19 cellular contexts compared by ENCODE assay signal in genomic region chr18:36126668-36127067, GRCh38. TPM values are rescaled to one million over a fixed set of nuclear protein-coding genes. Genes with fewer than 3 reads are reported as not detected.
DNase-seq lines count a peak whose midpoint lies in the region; ATAC-seq and TF ChIP-seq lines count a peak whose summit lies in the region.
"Had no signal": no experiment of that assay in that cellular context is flagged by ENCODE, and none has a peak within 500 bp of the region (broad histone marks: within the 10 kb centered on the region; RNA-seq: fewer than 3 reads in every experiment).

No MANE protein-coding gene starts in this region.

- H3K4me3 Mint-ChIP-seq in activated naive CD8-positive, alpha-beta T cell, result peak overlapping the region; percentile 54
- no peak overlapping the region for H3K4me3 Mint-ChIP-seq in activated naive CD8-positive, alpha-beta T cell treated with anti-CD3 and anti-CD28 coated beads for 36 hours
- H3K4me3 Mint-ChIP-seq in T-cell (peak overlapping the region in 2 of 3 donors; percentile 16 to 34), neural progenitor cell (peak overlapping the region; percentile 67)
- H3K4me3 Mint-ChIP-seq: stimulated activated memory B cell treated with anti-CD40 and anti-IgM and Interleukin-4, amounts not matched to agents 10 μg/mL and 1 μg/mL and 100 μg/mL, for 72 hours had no signal

- H3K9ac ChIP-seq in neural progenitor cell, result no peak overlapping the region
- H3K9ac ChIP-seq: GM23248 had no signal

- H3K9me3 ChIP-seq in neural progenitor cell (ENCODE audit: low read depth), result no peaks in the 10 kb centered on the region

- H2AFZ ChIP-seq in neural progenitor cell (replicated peaks), result no peak overlapping the region
- H2AFZ ChIP-seq: GM23248 had no signal

- no peak for DNase-seq in activated naive CD8-positive, alpha-beta T cell treated with anti-CD3 and anti-CD28 coated beads for 36 hours
- no peak for DNase-seq in T-cell
- DNase-seq in neural progenitor cell (ENCODE audit: low spot score), result no peak
- no peak for DNase-seq in cerebellar cortex (ENCODE audit: low spot score)
- no peak for DNase-seq in HEK293T (ENCODE audit: extremely low spot score)
- DNase-seq: amygdala; dermis blood vessel endothelial cell; DMS53; GM23248; naive thymus-derived CD8-positive, alpha-beta T cell; NCI-H146; NCI-H2171; NCI-H524 treated with DMSO at 0.1 percent for 48 hours had no signal

- no peaks in the 10 kb centered on the region for H3K9me3 Mint-ChIP-seq in activated naive CD8-positive, alpha-beta T cell (ENCODE audit: low read depth)
- no peaks in the 10 kb centered on the region for H3K9me3 Mint-ChIP-seq in activated naive CD8-positive, alpha-beta T cell treated with anti-CD3 and anti-CD28 coated beads for 36 hours
- no peaks in the 10 kb centered on the region for H3K9me3 Mint-ChIP-seq in T-cell
- no peaks in the 10 kb centered on the region for H3K9me3 Mint-ChIP-seq in neural progenitor cell
- H3K9me3 Mint-ChIP-seq: naive thymus-derived CD8-positive, alpha-beta T cell; stimulated activated memory B cell treated with anti-CD40 and anti-IgM and Interleukin-4, amounts not matched to agents 10 μg/mL and 1 μg/mL and 100 μg/mL, for 72 hours had no signal

- POLR2A ChIA-PET in T-cell (lab: Charles Lee), result no interaction called here
- POLR2A ChIA-PET in HEK293T (lab: Yijun Ruan, JAX), result no interaction called here

- no peak for TF ChIP-seq CTCF in neural progenitor cell (IDR thresholded peaks at IDR 0.05)

- no peak overlapping the region for H3K27ac Mint-ChIP-seq in activated naive CD8-positive, alpha-beta T cell
- H3K27ac Mint-ChIP-seq in activated naive CD8-positive, alpha-beta T cell treated with anti-CD3 and anti-CD28 coated beads for 36 hours, result no peak overlapping the region
- no peak overlapping the region for H3K27ac Mint-ChIP-seq in T-cell
- no peak overlapping the region for H3K27ac Mint-ChIP-seq in neural progenitor cell
- H3K27ac Mint-ChIP-seq: progenitor cell of endocrine pancreas; stimulated activated memory B cell treated with anti-CD40 and anti-IgM and Interleukin-4, amounts not matched to agents 10 μg/mL and 1 μg/mL and 100 μg/mL, for 72 hours had no signal

- H3K36me3 Mint-ChIP-seq in activated naive CD8-positive, alpha-beta T cell, result peaks cover 11% of the 10 kb centered on the region
- H3K36me3 Mint-ChIP-seq in activated naive CD8-positive, alpha-beta T cell treated with anti-CD3 and anti-CD28 coated beads for 36 hours, result peaks cover 34% of the 10 kb centered on the region
- H3K36me3 Mint-ChIP-seq in T-cell (peaks cover 17% of the 10 kb centered on the region), neural progenitor cell (peaks cover 16% of the 10 kb centered on the region)

- H3K27me3 ChIP-seq in neural progenitor cell, result no peaks in the 10 kb centered on the region
- H3K27me3 ChIP-seq: cardiac muscle cell had no signal

- H3K4me1 ChIP-seq in neural progenitor cell, result peaks cover 5% of the 10 kb centered on the region

- H3K27me3 Mint-ChIP-seq in activated naive CD8-positive, alpha-beta T cell, result no peaks in the 10 kb centered on the region
- H3K27me3 Mint-ChIP-seq in activated naive CD8-positive, alpha-beta T cell treated with anti-CD3 and anti-CD28 coated beads for 36 hours, result no peaks in the 10 kb centered on the region
- H3K27me3 Mint-ChIP-seq in T-cell (no peaks in the 10 kb centered on the region), neural progenitor cell (ENCODE audit: insufficient read depth, low read depth) (peaks cover 2% of the 10 kb centered on the region)
- H3K27me3 Mint-ChIP-seq: naive thymus-derived CD8-positive, alpha-beta T cell; progenitor cell of endocrine pancreas; stimulated activated memory B cell treated with anti-CD40 and anti-IgM and Interleukin-4, amounts not matched to agents 10 μg/mL and 1 μg/mL and 100 μg/mL, for 72 hours had no signal

- peaks cover 52% of the 10 kb centered on the region for H3K79me2 ChIP-seq in neural progenitor cell (ENCODE audit: low read depth)

- H3K4me3 ChIP-seq in neural progenitor cell, result no peak overlapping the region
- H3K4me3 ChIP-seq: cardiac muscle cell, GM23248, SK-N-MC had no signal

- ATAC-seq in T-cell (replicated peaks in 1 of 4), result no peak
- ATAC-seq: naive thymus-derived CD8-positive, alpha-beta T cell; stimulated activated memory B cell treated with anti-CD40 and anti-IgM and Interleukin-4, amounts not matched to agents 10 μg/mL and 1 μg/mL and 100 μg/mL, for 72 hours had no signal

- peaks cover 12% of the 10 kb centered on the region for H3K36me3 ChIP-seq in neural progenitor cell

- H3K27ac ChIP-seq in neural progenitor cell, result no peak overlapping the region
- H3K27ac ChIP-seq: cardiac muscle cell, GM23248, HL-60, SK-N-MC had no signal

- H3F3A ChIP-seq in neural progenitor cell (ENCODE audit: low read depth), result no peaks in the 10 kb centered on the region

- CTCF ChIA-PET in T-cell (lab: Charles Lee), result no interaction called here
- CTCF ChIA-PET in HEK293T (lab: Yijun Ruan, JAX), result no interaction called here

- no peak overlapping the region for H3K4me2 ChIP-seq in neural progenitor cell

- peaks cover 47% of the 10 kb centered on the region for H3K4me1 Mint-ChIP-seq in activated naive CD8-positive, alpha-beta T cell (ENCODE audit: low read depth)
- H3K4me1 Mint-ChIP-seq in activated naive CD8-positive, alpha-beta T cell treated with anti-CD3 and anti-CD28 coated beads for 36 hours, result peaks cover 34% of the 10 kb centered on the region
- H3K4me1 Mint-ChIP-seq in T-cell, result peaks cover 52 to 54% (median 52%) of the 10 kb centered on the region in 3 donors
- H3K4me1 Mint-ChIP-seq in neural progenitor cell, result peaks cover 20% of the 10 kb centered on the region

- peaks cover 41% of the 10 kb centered on the region for H4K20me1 ChIP-seq in neural progenitor cell (ENCODE audit: low read depth)

TF ChIP-seq in HEK293T, 16 proteins besides CTCF, POLR2A, EP300 and RAD21:
- no peak for TF ChIP-seq ARNT (IDR thresholded peaks at IDR 0.05)
TF ChIP-seq in HEK293T: peak in this region for 0.

RNA-seq across cellular contexts. Expression of gene SLC39A6, which starts 2.5 kb away (rescaled TPM):
- total RNA-seq in activated naive CD8-positive, alpha-beta T cell treated with anti-CD3 and anti-CD28 coated beads for 36 hours, result 10 to 100 TPM; 30.9 to 31.2 TPM
- total RNA-seq in T-cell, result 10 to 100 TPM; 14.3 to 18.3 (median 16.8) TPM
- total RNA-seq in neural progenitor cell (ENCODE audit: low replicate concordance), result 70.6 and 92.5 TPM in 2 replicates

RNA-seq across cellular contexts. Expression of gene ELP2, which starts 3.0 kb away (rescaled TPM):
- 10 to 100 TPM; 93.4 to 98.2 TPM for total RNA-seq in activated naive CD8-positive, alpha-beta T cell treated with anti-CD3 and anti-CD28 coated beads for 36 hours
- 100 to 1,000 TPM; 109 to 156 (median 150) TPM for total RNA-seq in T-cell
- total RNA-seq in neural progenitor cell (ENCODE audit: low replicate concordance), result 104 and 171 TPM in 2 replicates

RNA-seq across cellular contexts. Expression of gene RPRD1A, which starts 59.3 kb away (rescaled TPM):
- total RNA-seq in activated naive CD8-positive, alpha-beta T cell treated with anti-CD3 and anti-CD28 coated beads for 36 hours, result 10 to 100 TPM; 30.0 to 32.5 TPM
- total RNA-seq in T-cell (10 to 100 TPM; 22.3 to 37.4 (median 36.8) TPM), neural progenitor cell (ENCODE audit: low replicate concordance) (151 and 198 TPM in 2 replicates)
